Comparison of ENCODE assay signal across 1 cellular context in the genomic region with DNA sequence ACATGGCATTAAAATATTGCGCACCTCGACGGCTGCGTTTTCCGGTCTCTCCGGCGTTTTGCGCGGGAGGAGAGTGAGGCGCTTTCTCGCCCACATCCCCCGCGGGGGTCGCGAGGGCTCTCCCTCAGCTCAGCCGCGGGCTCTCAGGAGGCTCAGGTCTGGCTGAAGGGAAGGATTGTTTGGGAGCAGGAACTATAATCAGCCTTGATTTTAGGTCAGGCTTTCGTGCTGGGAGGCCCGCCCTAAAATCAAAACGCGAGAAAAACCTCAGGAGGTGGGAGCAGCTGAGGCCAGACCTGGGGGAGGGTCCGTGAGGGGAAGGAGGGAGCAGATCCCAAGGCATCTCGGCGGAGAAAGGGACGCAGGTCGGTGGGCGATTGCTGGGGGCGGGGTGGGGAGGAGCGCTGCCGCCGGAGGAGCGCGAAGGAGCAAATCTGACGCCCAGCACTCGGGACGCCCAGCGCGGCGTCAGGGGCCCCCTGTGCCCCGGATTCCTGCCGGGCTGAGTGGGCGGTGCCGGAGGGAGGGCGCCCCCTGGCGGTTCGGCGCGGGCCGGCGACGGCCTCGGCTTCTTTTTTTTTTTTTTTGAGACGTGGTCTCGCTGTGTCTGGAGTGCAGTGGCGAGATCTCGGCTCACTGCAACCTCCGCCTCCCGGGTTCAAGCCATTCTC.
TF ChIP-seq lines count a peak whose summit lies in the region.

No MANE protein-coding gene starts in this region.

TF ChIP-seq in A549, 52 proteins besides CTCF, POLR2A, EP300 and RAD21 (continued from another document):
- TF ChIP-seq, protein P1, sequence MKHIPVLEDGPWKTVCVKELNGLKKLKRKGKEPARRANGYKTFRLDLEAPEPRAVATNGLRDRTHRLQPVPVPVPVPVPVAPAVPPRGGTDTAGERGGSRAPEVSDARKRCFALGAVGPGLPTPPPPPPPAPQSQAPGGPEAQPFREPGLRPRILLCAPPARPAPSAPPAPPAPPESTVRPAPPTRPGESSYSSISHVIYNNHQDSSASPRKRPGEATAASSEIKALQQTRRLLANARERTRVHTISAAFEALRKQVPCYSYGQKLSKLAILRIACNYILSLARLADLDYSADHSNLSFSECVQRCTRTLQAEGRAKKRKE (CRISPR knock-in tag; IDR thresholded peaks at IDR 0.05; ENCODE audit: low read depth): no peak
